In the genomic region with DNA sequence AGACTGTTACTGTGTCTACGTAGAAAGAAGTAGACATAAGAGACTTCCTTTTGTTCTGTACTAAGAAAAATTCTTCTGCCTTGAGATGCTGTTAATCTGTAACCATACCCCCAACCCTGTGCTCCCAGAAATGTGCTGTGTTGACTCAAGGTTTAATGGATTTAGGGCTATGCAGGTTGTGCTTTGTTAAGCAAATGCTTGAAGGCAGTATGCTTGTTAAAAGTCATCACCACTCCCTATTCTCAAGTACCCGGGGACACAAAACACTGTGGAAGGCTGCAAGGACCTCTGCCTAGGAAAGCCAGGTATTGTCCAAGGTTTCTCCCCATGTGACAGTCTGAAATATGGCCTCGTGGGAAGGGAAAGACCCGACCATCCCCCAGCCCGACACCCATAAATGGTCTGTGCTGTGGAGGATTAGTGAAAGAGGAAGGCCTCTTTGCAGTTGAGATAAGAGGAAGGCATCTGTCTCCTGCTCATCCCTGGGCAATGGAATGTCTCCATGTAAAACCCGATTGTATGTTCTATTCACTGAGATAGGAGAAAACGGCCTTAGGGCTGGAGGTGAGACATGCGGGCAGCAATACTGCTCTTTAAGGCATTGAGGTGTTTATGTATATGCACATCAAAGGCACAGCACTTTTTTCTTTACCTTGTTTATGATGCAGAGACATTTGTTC, we compare ENCODE assay signal across 13 cellular contexts. TPM values are rescaled to one million over a fixed set of nuclear protein-coding genes. Genes with fewer than 3 reads are reported as not detected.
DNase-seq lines count a peak whose midpoint lies in the region; ATAC-seq and TF ChIP-seq lines count a peak whose summit lies in the region.
"Not testable (repeated sequence)": the region's sequence is repeated elsewhere in the genome, so short reads cannot be mapped to it uniquely, and the experiment has no call there.
"Had no signal": no experiment of that assay in that cellular context is flagged by ENCODE, and none has a peak within 500 bp of the region (broad histone marks: within the 10 kb centered on the region; RNA-seq: fewer than 3 reads in every experiment).

No MANE protein-coding gene starts in this region.

- H3K9ac ChIP-seq in H9 (ENCODE audit: extremely low read depth, insufficient read length, low read length); iPS-15b (ENCODE audit: low read depth, low read length); trophoblast cell (ENCODE audit: low read length): not testable (repeated sequence)
- H3K9ac ChIP-seq in HUES64 (ENCODE audit: low read depth, low read length), result peak overlapping the region; percentile 73
- peak overlapping the region; percentile 50 for H3K9ac ChIP-seq in NT2/D1 (ENCODE audit: insufficient read length, low read depth)

- H3K27me3 ChIP-seq in H9 (ENCODE audit: insufficient read depth, low read length); HUES64 (ENCODE audit: insufficient read depth, low read length); NT2/D1 (ENCODE audit: insufficient read depth, insufficient read length); iPS-15b (ENCODE audit: control insufficient read depth, insufficient read depth, low read length); trophoblast cell (ENCODE audit: insufficient read depth, low read length): not testable (repeated sequence)

- H4K5ac ChIP-seq in H9 (ENCODE audit: insufficient read length, low read depth, low read length), result not testable (repeated sequence)

- H3K23me2 ChIP-seq in H9 (ENCODE audit: insufficient read length, low read depth, low read length, poor library complexity, severe bottlenecking), result not testable (repeated sequence)

- CTCF ChIA-PET in WTC11 (lab: Charles Lee), result interaction anchor here (1.4 kb wide), 1 partner anchor 41 kb away, joined by 3 read pairs; the partner anchor contains the start of gene ZNF808

- not testable (repeated sequence) for H2BK120ac ChIP-seq in H9 (ENCODE audit: low read depth, low read length, poor library complexity, severe bottlenecking); trophoblast cell (ENCODE audit: insufficient read depth, low read length, poor library complexity)

- H3K27me3 Mint-ChIP-seq in H9 (ENCODE audit: low read depth); WTC11 (ENCODE audit: low read depth): not testable (repeated sequence)

- not testable (repeated sequence) for H3K79me1 ChIP-seq in H9 (ENCODE audit: insufficient read depth, low read depth, low read length, poor library complexity, severe bottlenecking); trophoblast cell (ENCODE audit: low read length)

- not testable (repeated sequence) for H2BK5ac ChIP-seq in H9 (ENCODE audit: insufficient read length, low read length); trophoblast cell (ENCODE audit: low read depth, low read length, poor library complexity)

- H2BK20ac ChIP-seq in H9 (ENCODE audit: low read depth, low read length, poor library complexity, severe bottlenecking), result not testable (repeated sequence)

- H3K9me3 Mint-ChIP-seq in H9 (peaks cover 61 to 63% of the 10 kb centered on the region in 2 experiments), WTC11 (peaks cover 13% of the 10 kb centered on the region)

- H3K4me1 ChIP-seq in H9 (ENCODE audit: insufficient read depth, low read length); NT2/D1 (ENCODE audit: insufficient read depth, insufficient read length); iPS-15b (ENCODE audit: control insufficient read depth, insufficient read depth, low read length); trophoblast cell (ENCODE audit: control insufficient read depth in 1 of 2, insufficient read depth in 2 of 2, low read length in 2 of 2): not testable (repeated sequence)
- H3K4me1 ChIP-seq in HUES64 (ENCODE audit: insufficient read depth, low read length), result peaks cover 30% of the 10 kb centered on the region

- ATAC-seq in WTC11, result peak; percentile 27

- not testable (repeated sequence) for H2AFZ ChIP-seq in H9 (ENCODE audit: low read length); trophoblast cell (ENCODE audit: insufficient read depth, low read length, poor library complexity)

- H3K23ac ChIP-seq in H9 (ENCODE audit: insufficient read length, low read depth, low read length); trophoblast cell (ENCODE audit: low read length): not testable (repeated sequence)

- not testable (repeated sequence) for H2BK15ac ChIP-seq in H9 (ENCODE audit: low read depth, low read length)

- H3K4me3 Mint-ChIP-seq in H9, result peak overlapping the region in 1 of 2 experiments; percentile 21; a peak in 1 of 5 replicates
- H3K4me3 Mint-ChIP-seq in WTC11, result peak overlapping the region; percentile 55

- intact Hi-C loops in cardiac septum (cut with DNase I), result not testable (repeated sequence)

- H4K20me1 ChIP-seq in H9 (ENCODE audit: control insufficient read depth, insufficient read depth, insufficient read length), result not testable (repeated sequence)

- H3K4me1 Mint-ChIP-seq in H9, result peaks cover 31 to 37% of the 10 kb centered on the region in 2 experiments
- H3K4me1 Mint-ChIP-seq in WTC11, result peaks cover 49% of the 10 kb centered on the region

- peak overlapping the region in 2 of 3 experiments; percentile 86 to 88; a peak in 5 of 7 replicates for H3K27ac Mint-ChIP-seq in H9
- peak overlapping the region; percentile 100 for H3K27ac Mint-ChIP-seq in WTC11

- H3K14ac ChIP-seq in H9 (ENCODE audit: insufficient read depth, low read length); trophoblast cell (ENCODE audit: low read length): not testable (repeated sequence)

- H2BK12ac ChIP-seq in H9 (ENCODE audit: insufficient read length, low read depth, low read length); trophoblast cell (ENCODE audit: low read length): not testable (repeated sequence)

- POLR2A ChIA-PET in WTC11 (lab: Charles Lee), result interaction anchor here (0.6 kb wide), 1 partner anchor 48 kb away, joined by 3 read pairs; no protein-coding TSS in a partner anchor

- H2AK5ac ChIP-seq in H9 (ENCODE audit: insufficient read length, low read length); trophoblast cell (ENCODE audit: low read length): not testable (repeated sequence)

- not testable (repeated sequence) for H4K91ac ChIP-seq in H9 (ENCODE audit: insufficient read length, low read depth, low read length); trophoblast cell (ENCODE audit: low read depth, low read length)

- H4K8ac ChIP-seq in H9 (replicated peaks; ENCODE audit: insufficient read length, low read depth, low read length); trophoblast cell (ENCODE audit: low read depth, low read length): not testable (repeated sequence)

- H3K4me2 ChIP-seq in H9 (ENCODE audit: insufficient read depth, insufficient read length, low read length), result peak overlapping the region; percentile 29
- H3K4me2 ChIP-seq in trophoblast cell (ENCODE audit: low read length), result not testable (repeated sequence)

- H3K36me3 ChIP-seq in HUES64 (ENCODE audit: insufficient read depth, low read length); NT2/D1 (ENCODE audit: insufficient read depth, insufficient read length, low read length); iPS-15b (ENCODE audit: control insufficient read depth, insufficient read depth, low read length); trophoblast cell (ENCODE audit: control insufficient read depth in 1 of 2, insufficient read depth in 2 of 2, low read length in 2 of 2): not testable (repeated sequence)

- not testable (repeated sequence) for H3K27ac ChIP-seq in H9 (ENCODE audit: insufficient read length, low read depth, low read length); trophoblast cell (ENCODE audit: low read depth, low read length)
- peak overlapping the region; percentile 38; the same call in 1 of the 2 replicates for H3K27ac ChIP-seq in HUES64 (ENCODE audit: low read depth, low read length)

- H3K56ac ChIP-seq in H9 (ENCODE audit: insufficient read length, low read depth, low read length), result not testable (repeated sequence)

- no CpG with 5 or more reads among the region's 8 CpGs for WGBS in H9 (ENCODE audit: extremely low coverage, insufficient read length, low lambda C conversion rate)
- 64% methylated on average over 8 of the region's 8 CpGs for WGBS in HUES64
- WGBS in trophoblast cell (ENCODE audit: extremely low coverage, insufficient coverage, insufficient read length), result no CpG with 5 or more reads among the region's 8 CpGs

- DNase-seq in CMK (ENCODE audit: low read depth), result peak; percentile 3
- peak; percentile 33 for DNase-seq in H9
- DNase-seq in NT2/D1 (ENCODE audit: low read depth, low spot score); WTC11 (ENCODE audit: low spot score): not testable (repeated sequence)
- peak; percentile 1 for DNase-seq in cardiac septum (ENCODE audit: low spot score)
- peak; percentile 77 to 78 for DNase-seq in trophoblast cell

- not testable (repeated sequence) for H3K36me3 Mint-ChIP-seq in H9 (ENCODE audit: insufficient read depth in 1 of 3, low read depth in 3 of 3)
- peaks cover 27% of the 10 kb centered on the region for H3K36me3 Mint-ChIP-seq in WTC11

- not testable (repeated sequence) for H3T11ph ChIP-seq in H9 (ENCODE audit: low read length)

- H3K18ac ChIP-seq in H9 (ENCODE audit: insufficient read length, low read depth, low read length), result peak overlapping the region; percentile 78
- H3K18ac ChIP-seq in trophoblast cell (ENCODE audit: low read length), result not testable (repeated sequence)

- TF ChIP-seq CTCF in H9 (conservative IDR thresholded peaks at IDR 0.05); WTC11 (IDR thresholded peaks at IDR 0.05): not testable (repeated sequence)

- not testable (repeated sequence) for H3K79me2 ChIP-seq in H9 (ENCODE audit: insufficient read depth, low read length); trophoblast cell (ENCODE audit: control insufficient read depth, insufficient read depth, low read length, poor library complexity)

- not testable (repeated sequence) for H4K12ac ChIP-seq in trophoblast cell (ENCODE audit: low read depth, low read length)

- H3K9me3 ChIP-seq in H9 (ENCODE audit: control insufficient read depth, low read depth, low read length) (peaks cover 12% of the 10 kb centered on the region), HUES64 (ENCODE audit: insufficient read depth, low read depth, low read length) (peaks cover 21% of the 10 kb centered on the region), NT2/D1 (ENCODE audit: insufficient read depth, low read length) (peaks cover 54% of the 10 kb centered on the region)
- H3K9me3 ChIP-seq in iPS-15b (ENCODE audit: control insufficient read depth, insufficient read depth, low read length); trophoblast cell (ENCODE audit: insufficient read depth, low read depth, low read length): not testable (repeated sequence)

- H3K4ac ChIP-seq in H9 (ENCODE audit: low read depth, low read length); trophoblast cell (ENCODE audit: low read depth, low read length): not testable (repeated sequence)

- H3K4me3 ChIP-seq in HUES64 (ENCODE audit: low read length), result peak overlapping the region; percentile 32
- H3K4me3 ChIP-seq in NT2/D1 (ENCODE audit: insufficient read length, low read depth); trophoblast cell (ENCODE audit: low read depth, low read length): not testable (repeated sequence)
- peak overlapping the region; percentile 30 for H3K4me3 ChIP-seq in iPS-15b (ENCODE audit: low read depth, low read length)

RNA-seq across cellular contexts. Expression of gene ZNF578, which starts 32.3 kb away (rescaled TPM):
- 5.1 and 5.3 TPM in 2 replicates for total RNA-seq in H9 (2021)
- 0.95 TPM for polyA plus RNA-seq in HUES64 (2013, experiment 1 of 2)
- 1.5 TPM for polyA plus RNA-seq in HUES64 (2013, experiment 2 of 2)
- 21.1 to 26.6 TPM (median 21.9 TPM) in 3 replicates for total RNA-seq in WTC11 (2021)
- 2.6 TPM for total RNA-seq in cardiac septum
- 2.3 and 2.7 TPM in 2 replicates for polyA plus RNA-seq in trophoblast cell (2013)
- total RNA-seq: G401 had no signal

RNA-seq across cellular contexts. Expression of gene ZNF808, which starts 41.8 kb away (rescaled TPM):
- total RNA-seq in H9 (2021), result 33.7 and 35.7 TPM in 2 replicates
- polyA plus RNA-seq in HUES64 (2013, experiment 1 of 2), result 5.1 TPM
- 6.3 TPM for polyA plus RNA-seq in HUES64 (2013, experiment 2 of 2)
- total RNA-seq in WTC11 (2021), result 47.1 to 59.2 TPM (median 49.2 TPM) in 3 replicates
- total RNA-seq in cardiac septum, result 30.5 TPM
- polyA plus RNA-seq in trophoblast cell (2013), result 7.6 and 9.1 TPM in 2 replicates

RNA-seq across cellular contexts. Expression of gene ZNF534, which starts 56.8 kb away (rescaled TPM):
- total RNA-seq in H9 (2021) (not detected in 2 replicates), WTC11 (2021) (0.23 to 0.42 TPM (median 0.37 TPM) in 3 replicates), cardiac septum (0.73 TPM)
- not detected for polyA plus RNA-seq in HUES64 (2013, experiment 1 of 2)
- polyA plus RNA-seq in HUES64 (2013, experiment 2 of 2), result not detected
- 0.05 and 0.06 TPM in 2 replicates for polyA plus RNA-seq in trophoblast cell (2013)
- total RNA-seq: B cell; CD4-positive, CD25-positive, alpha-beta regulatory T cell; CD8-positive, alpha-beta T cell; G401; H7 had no signal
- polyA plus RNA-seq: CD4-positive, CD25-positive, alpha-beta regulatory T cell had no signal
